Comparison of ENCODE assay signal across 21 cellular contexts in genomic region chr19:5579286-5579685, GRCh38. TPM values are rescaled to one million over a fixed set of nuclear protein-coding genes. Genes with fewer than 3 reads are reported as not detected.
"Had no signal": no experiment of that assay in that cellular context is flagged by ENCODE, and none has a peak within 500 bp of the region (broad histone marks: within the 10 kb centered on the region; RNA-seq: fewer than 3 reads in every experiment).

No MANE protein-coding gene starts in this region.

- H3K4me3 Mint-ChIP-seq: natural killer cell treated with Interleukin-12 subunit alpha and Interleukin-12 subunit beta and Interleukin-15 and Interleukin-18, amount 100 ng/mL, for 72 hours; neural crest cell; stimulated activated memory B cell treated with anti-CD40 and anti-IgM and Interleukin-4, amounts not matched to agents 10 μg/mL and 1 μg/mL and 100 μg/mL, for 72 hours; stimulated activated naive CD8-positive, alpha-beta T cell treated with anti-CD3 and anti-CD28 coated beads, Interleukin-15, Interleukin-2, amounts not matched to agents 100 ng/mL and 50 ng/mL, for 24 hours had no signal

- H3K27ac Mint-ChIP-seq: natural killer cell treated with Interleukin-12 subunit alpha and Interleukin-12 subunit beta and Interleukin-15 and Interleukin-18, amount 100 ng/mL, for 72 hours; stimulated activated memory B cell treated with anti-CD40 and anti-IgM and Interleukin-4, amounts not matched to agents 10 μg/mL and 1 μg/mL and 100 μg/mL, for 72 hours; stimulated activated naive CD8-positive, alpha-beta T cell treated with anti-CD3 and anti-CD28 coated beads, Interleukin-15, Interleukin-2, amounts not matched to agents 100 ng/mL and 50 ng/mL, for 24 hours had no signal

- H3K9me3 ChIP-seq: gastrocnemius medialis, lower lobe of right lung, prostate gland, right atrium auricular region, thoracic aorta, tibial nerve, upper lobe of left lung had no signal

- H3K4me3 ChIP-seq: coronary artery, gastrocnemius medialis, lower lobe of right lung, prostate gland, right atrium auricular region, skin epidermis, spleen, thoracic aorta, tibial nerve, upper lobe of left lung had no signal

- H3K36me3 Mint-ChIP-seq: naive B cell; natural killer cell treated with Interleukin-12 subunit alpha and Interleukin-12 subunit beta and Interleukin-15 and Interleukin-18, amount 100 ng/mL, for 72 hours had no signal

- H3K36me3 ChIP-seq: gastrocnemius medialis, prostate gland, thoracic aorta had no signal

- H3K27ac ChIP-seq: coronary artery, gastrocnemius medialis, lower lobe of right lung, right atrium auricular region, spleen, thoracic aorta, tibial nerve, upper lobe of left lung had no signal

- H3K27me3 ChIP-seq: gastrocnemius medialis, right atrium auricular region, spleen, tibial nerve, upper lobe of left lung had no signal

- ATAC-seq: stimulated activated memory B cell treated with anti-CD40 and anti-IgM and Interleukin-4, amounts not matched to agents 10 μg/mL and 1 μg/mL and 100 μg/mL, for 72 hours had no signal

- H3K27me3 Mint-ChIP-seq: naive B cell; natural killer cell treated with Interleukin-12 subunit alpha and Interleukin-12 subunit beta and Interleukin-15 and Interleukin-18, amount 100 ng/mL, for 72 hours; stimulated activated memory B cell treated with anti-CD40 and anti-IgM and Interleukin-4, amounts not matched to agents 10 μg/mL and 1 μg/mL and 100 μg/mL, for 72 hours; stimulated activated naive CD8-positive, alpha-beta T cell treated with anti-CD3 and anti-CD28 coated beads, Interleukin-15, Interleukin-2, amounts not matched to agents 100 ng/mL and 50 ng/mL, for 24 hours had no signal

- DNase-seq: dermis blood vessel endothelial cell; gastrocnemius medialis; head of caudate nucleus; left ventricle myocardium superior; lower lobe of right lung; naive B cell; spleen; stimulated activated CD4-positive, alpha-beta T cell treated with anti-CD3 and anti-CD28 coated beads, Interleukin-4, amount 100 ng/mL, for 4 hours; upper lobe of left lung had no signal

RNA-seq across cellular contexts. Expression of gene TINCR, which starts 11.5 kb away (rescaled TPM):
- total RNA-seq: fibroblast of villous mesenchyme, glomerular endothelial cell, left ventricle myocardium superior had no signal
